Comparison of ENCODE assay signal across 20 cellular contexts in the genomic region with DNA sequence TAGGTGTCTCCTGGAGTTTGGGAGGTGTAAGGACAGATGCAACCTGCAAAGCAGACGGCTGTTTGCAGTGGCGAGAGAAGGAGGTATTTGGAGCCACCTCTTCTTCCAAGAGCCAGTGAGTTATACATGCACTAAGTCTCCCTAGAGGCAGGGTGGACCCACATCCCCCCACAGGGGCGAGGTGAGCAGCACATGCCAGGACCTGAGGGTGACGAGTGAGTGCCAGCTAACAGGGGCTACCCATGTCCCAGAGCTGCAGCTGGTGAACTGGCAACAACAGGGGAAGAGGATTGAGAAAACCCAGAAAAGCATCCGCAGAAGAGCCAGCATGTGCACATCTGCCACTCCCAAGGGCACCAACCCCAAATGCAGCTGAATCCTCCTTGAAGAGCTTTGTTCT.
A peak's percentile ranks its signal among the peaks of the same experiment; 100 is the strongest.
DNase-seq lines count a peak whose midpoint lies in the region; ATAC-seq and TF ChIP-seq lines count a peak whose summit lies in the region.
"Had no signal": no experiment of that assay in that cellular context is flagged by ENCODE, and none has a peak within 500 bp of the region (broad histone marks: within the 10 kb centered on the region; RNA-seq: fewer than 3 reads in every experiment).

No MANE protein-coding gene starts in this region.

- H3K27ac ChIP-seq in SK-N-MC: peak overlapping the region; percentile 99; the same call in 1 of the 2 replicates

- H3K27ac Mint-ChIP-seq in activated naive CD8-positive, alpha-beta T cell: no peak overlapping the region
- no peak overlapping the region for H3K27ac Mint-ChIP-seq in activated naive CD8-positive, alpha-beta T cell treated with anti-CD3 and anti-CD28 coated beads for 36 hours
- H3K27ac Mint-ChIP-seq in naive B cell: peak overlapping the region in 5 of 6 donors; percentile 49 to 99 (median 97)

- in situ Hi-C loops in HAP-1 (cut with MboI; ENCODE audit: low sequenced_read_pairs): loop anchor here (10.0 to 25.0 kb wide), 3 partner anchors 1172 to 1400 kb away; no protein-coding TSS in a partner anchor

- no peaks in the 10 kb centered on the region for H3K27me3 ChIP-seq in HAP-1 (ENCODE audit: low read depth)
- H3K27me3 ChIP-seq: BE2C had no signal

- H3K4me3 Mint-ChIP-seq in activated naive CD8-positive, alpha-beta T cell: peak overlapping the region; percentile 82
- H3K4me3 Mint-ChIP-seq in activated naive CD8-positive, alpha-beta T cell treated with anti-CD3 and anti-CD28 coated beads for 36 hours: no peak overlapping the region
- peak overlapping the region in 7 of 8 donors; percentile 80 to 95 (median 94) for H3K4me3 Mint-ChIP-seq in naive B cell

- no peak for TF ChIP-seq CTCF in GM20000 (IDR thresholded peaks at IDR 0.05; ENCODE audit: extremely low read depth, missing control alignments)

- peaks cover 8% of the 10 kb centered on the region for H3K4me1 ChIP-seq in HAP-1

- H3K4me3 ChIP-seq in SK-N-MC (no peak overlapping the region), HAP-1 (no peak overlapping the region)

- peaks cover 11% of the 10 kb centered on the region for H3K4me1 Mint-ChIP-seq in activated naive CD8-positive, alpha-beta T cell (ENCODE audit: low read depth)
- peaks cover 17% of the 10 kb centered on the region for H3K4me1 Mint-ChIP-seq in activated naive CD8-positive, alpha-beta T cell treated with anti-CD3 and anti-CD28 coated beads for 36 hours
- peaks cover 39 to 71% (median 55%) of the 10 kb centered on the region in 3 donors for H3K4me1 Mint-ChIP-seq in naive B cell

- H3K9ac ChIP-seq in SK-N-MC (ENCODE audit: insufficient read length): no peak overlapping the region

- no peak for ATAC-seq in naive B cell (ENCODE audit: low read depth in 2 of 2)
- ATAC-seq: Panc1 had no signal

- no peaks in the 10 kb centered on the region for H3K36me3 ChIP-seq in SK-N-MC (ENCODE audit: insufficient read depth, low read length)
- H3K36me3 ChIP-seq in HAP-1 (replicated peaks): no peaks in the 10 kb centered on the region
- H3K36me3 ChIP-seq: BE2C had no signal

- DNase-seq in activated naive CD8-positive, alpha-beta T cell treated with anti-CD3 and anti-CD28 coated beads for 36 hours: no peak
- no peak for DNase-seq in SK-N-MC (ENCODE audit: low read depth, low spot score)
- DNase-seq in naive B cell: no peak
- DNase-seq in GM20000 (ENCODE audit: low spot score): no peak
- no peak for DNase-seq in HAP-1 (ENCODE audit: low spot score in 2 of 2)
- no peak for DNase-seq in effector CD4-positive, alpha-beta T cell
- no peak for DNase-seq in COR-L47 (lab: John Stamatoyannopoulos, UW)
- DNase-seq: BE2C; CD4-positive, alpha-beta memory T cell; KBM-7; NCI-H1105; NCI-H146; NCI-H2029; NCI-H226; NCI-H510A treated with DMSO at 0.1 percent for 48 hours; NCI-H774; NK-92 treated with Interleukin-12 subunit alpha and Interleukin-12 subunit beta, amount 100 ng/mL, for 24 hours; SIG-M5 had no signal

- no peaks in the 10 kb centered on the region for H3K36me3 Mint-ChIP-seq in activated naive CD8-positive, alpha-beta T cell
- H3K36me3 Mint-ChIP-seq in activated naive CD8-positive, alpha-beta T cell treated with anti-CD3 and anti-CD28 coated beads for 36 hours: no peaks in the 10 kb centered on the region
- H3K36me3 Mint-ChIP-seq in naive B cell: peaks cover 0 to 6% of the 10 kb centered on the region in 2 donors
- H3K36me3 Mint-ChIP-seq: CD4-positive, alpha-beta memory T cell had no signal

- H3K9me3 Mint-ChIP-seq in activated naive CD8-positive, alpha-beta T cell (ENCODE audit: low read depth): no peaks in the 10 kb centered on the region
- no peaks in the 10 kb centered on the region for H3K9me3 Mint-ChIP-seq in activated naive CD8-positive, alpha-beta T cell treated with anti-CD3 and anti-CD28 coated beads for 36 hours
- peaks cover 0 to 2% (median 0%) of the 10 kb centered on the region in 7 donors for H3K9me3 Mint-ChIP-seq in naive B cell
- H3K9me3 Mint-ChIP-seq: CD4-positive, alpha-beta memory T cell had no signal

- H3K27me3 Mint-ChIP-seq in activated naive CD8-positive, alpha-beta T cell: peaks cover 2% of the 10 kb centered on the region
- H3K27me3 Mint-ChIP-seq in activated naive CD8-positive, alpha-beta T cell treated with anti-CD3 and anti-CD28 coated beads for 36 hours: peaks cover 3% of the 10 kb centered on the region
- no peaks in the 10 kb centered on the region for H3K27me3 Mint-ChIP-seq in naive B cell
- H3K27me3 Mint-ChIP-seq: CD4-positive, alpha-beta memory T cell had no signal

- H3K9me3 ChIP-seq in SK-N-MC (ENCODE audit: low read depth, low read length) (no peaks in the 10 kb centered on the region), HAP-1 (no peaks in the 10 kb centered on the region)
- H3K9me3 ChIP-seq: BE2C had no signal

Comparison
In these comparisons a context has a peak if more than half of its experiments do, and no peak if none do; other contexts are left out.
1. H3K27ac Mint-ChIP-seq: peak in naive B cell (5 of 6); none in activated naive CD8-positive, alpha-beta T cell (single experiment) and activated naive CD8-positive, alpha-beta T cell treated with anti-CD3 and anti-CD28 coated beads for 36 hours (single experiment).